Comparison of ENCODE assay signal across 11 cellular contexts in genomic region chr11:31236052-31236652, GRCh38.
A peak's percentile ranks its signal among the peaks of the same experiment; 100 is the strongest.
DNase-seq lines count a peak whose midpoint lies in the region; ATAC-seq and TF ChIP-seq lines count a peak whose summit lies in the region.
"Had no signal": no experiment of that assay in that cellular context is flagged by ENCODE, and none has a peak within 500 bp of the region (broad histone marks: within the 10 kb centered on the region; RNA-seq: fewer than 3 reads in every experiment).

No MANE protein-coding gene starts in this region.

- DNase-seq in NCI-H82 (lab: John Stamatoyannopoulos, UW) (peak; percentile 23), NCI-H82 treated with DMSO at 0.1 percent for 48 hours (lab: John Stamatoyannopoulos, UW; ENCODE audit: unreplicated experiment) (no peak), NCI-H1694 treated with DMSO at 0.1 percent for 48 hours (lab: John Stamatoyannopoulos, UW) (peak; percentile 80), astrocyte of the spinal cord (ENCODE audit: low read depth, low spot score) (peak; percentile 10), osteocyte (ENCODE audit: extremely low spot score, unreplicated experiment) (no peak), OCI-M2 (lab: John Stamatoyannopoulos, UW; ENCODE audit: unreplicated experiment) (no peak)
- DNase-seq in activated T-cell treated with anti-CD3 and anti-CD28 coated beads, Interleukin-2, amount 50 U/mL, for 72 hours: no peak
- DNase-seq: activated gamma-delta T cell treated with Interleukin-2 at 50 U/mL for 16 hours, C1 segment of cervical spinal cord, left colon had no signal

- ATAC-seq in HG03095 (IDR thresholded peaks at IDR 0.05; ENCODE audit: unreplicated experiment): no peak
- ATAC-seq in activated T-cell treated with anti-CD3 and anti-CD28 coated beads, Interleukin-2, amount 50 U/mL, for 72 hours (replicated peaks in 1 of 2): no peak
- ATAC-seq: left colon had no signal

- no peaks in the 10 kb centered on the region for H3K36me3 Mint-ChIP-seq in osteocyte (ENCODE audit: unreplicated experiment)
- H3K36me3 Mint-ChIP-seq in activated T-cell treated with anti-CD3 and anti-CD28 coated beads, Interleukin-2, amount 50 U/mL, for 72 hours (ENCODE audit: insufficient read depth in 2 of 2): no peaks in the 10 kb centered on the region

- no peak overlapping the region for H3K27ac Mint-ChIP-seq in osteocyte (ENCODE audit: unreplicated experiment)
- no peak overlapping the region for H3K27ac Mint-ChIP-seq in activated T-cell treated with anti-CD3 and anti-CD28 coated beads, Interleukin-2, amount 50 U/mL, for 72 hours

- no peaks in the 10 kb centered on the region for H3K4me1 Mint-ChIP-seq in osteocyte (ENCODE audit: unreplicated experiment)
- H3K4me1 Mint-ChIP-seq in activated T-cell treated with anti-CD3 and anti-CD28 coated beads, Interleukin-2, amount 50 U/mL, for 72 hours (ENCODE audit: low read depth): no peaks in the 10 kb centered on the region

- in situ Hi-C loops in astrocyte of the spinal cord (cut with HindIII; ENCODE audit: low sequenced_read_pairs): no loop called here

- peaks cover 20% of the 10 kb centered on the region for H3K27me3 Mint-ChIP-seq in osteocyte (ENCODE audit: unreplicated experiment)
- H3K27me3 Mint-ChIP-seq in activated T-cell treated with anti-CD3 and anti-CD28 coated beads, Interleukin-2, amount 50 U/mL, for 72 hours (ENCODE audit: low read depth): no peaks in the 10 kb centered on the region

- H3K4me3 Mint-ChIP-seq in osteocyte (ENCODE audit: unreplicated experiment): no peak overlapping the region
- no peak overlapping the region for H3K4me3 Mint-ChIP-seq in activated T-cell treated with anti-CD3 and anti-CD28 coated beads, Interleukin-2, amount 50 U/mL, for 72 hours

- no peaks in the 10 kb centered on the region for H3K9me3 Mint-ChIP-seq in osteocyte (ENCODE audit: unreplicated experiment)
- H3K9me3 Mint-ChIP-seq in activated T-cell treated with anti-CD3 and anti-CD28 coated beads, Interleukin-2, amount 50 U/mL, for 72 hours: no peaks in the 10 kb centered on the region

- no peak overlapping the region for H3K4me3 ChIP-seq in astrocyte of the spinal cord (ENCODE audit: low read depth, low read length)

- TF ChIP-seq CTCF in astrocyte of the spinal cord (IDR thresholded peaks at IDR 0.05; ENCODE audit: low read depth, low read length) (peak; percentile 33), osteocyte (IDR thresholded peaks at IDR 0.05) (peak; percentile 50)

Comparison
In these comparisons a context has a peak if more than half of its experiments do, and no peak if none do; other contexts are left out.
1. DNase-seq: peak in NCI-H82 (single experiment), NCI-H1694 treated with DMSO at 0.1 percent for 48 hours (single experiment) and astrocyte of the spinal cord (single experiment); none in NCI-H82 treated with DMSO at 0.1 percent for 48 hours (single experiment), osteocyte (single experiment), OCI-M2 (single experiment) and activated T-cell treated with anti-CD3 and anti-CD28 coated beads, Interleukin-2, amount 50 U/mL, for 72 hours (0 of 2).